ENCODE assay signal across 8 cellular contexts in genomic region chr13:113647351-113648217, GRCh38. TPM values are rescaled to one million over a fixed set of nuclear protein-coding genes. Genes with fewer than 3 reads are reported as not detected.
DNase-seq lines count a peak whose midpoint lies in the region; ATAC-seq and TF ChIP-seq lines count a peak whose summit lies in the region.

No MANE protein-coding gene starts in this region.

- DNase-seq in CD1c-positive myeloid dendritic cell (ENCODE audit: extremely low spot score) (peak; percentile 28), NCI-H1694 (lab: John Stamatoyannopoulos, UW) (peak; percentile 83), amygdala (lab: John Stamatoyannopoulos, UW) (peak in 55 of 56 donors; percentile 31 to 95 (median 81)), right atrium auricular region (ENCODE audit: low spot score) (peak; percentile 87)
- no peak for DNase-seq in stimulated activated effector memory CD8-positive, alpha-beta T cell treated with anti-CD3 and anti-CD28 coated beads, Interleukin-12 subunit alpha, Interleukin-12 subunit beta, amount 100 ng/mL, for 72 hours (ENCODE audit: low spot score in 2 of 2)
- DNase-seq in central memory CD4-positive, alpha-beta T cell: no peak

- TF ChIP-seq CTCF in right atrium auricular region (IDR thresholded peaks at IDR 0.05): no peak

- no peak overlapping the region for H3K4me3 Mint-ChIP-seq in stimulated activated effector memory CD8-positive, alpha-beta T cell treated with anti-CD3 and anti-CD28 coated beads, Interleukin-12 subunit alpha, Interleukin-12 subunit beta, amount 100 ng/mL, for 72 hours

- H3K36me3 Mint-ChIP-seq in stimulated activated effector memory CD8-positive, alpha-beta T cell treated with anti-CD3 and anti-CD28 coated beads, Interleukin-12 subunit alpha, Interleukin-12 subunit beta, amount 100 ng/mL, for 72 hours: peaks cover 4% of the 10 kb centered on the region

- ATAC-seq in stimulated activated effector memory CD8-positive, alpha-beta T cell treated with anti-CD3 and anti-CD28 coated beads, Interleukin-12 subunit alpha, Interleukin-12 subunit beta, amount 100 ng/mL, for 72 hours: peak; percentile 16
- no peak for ATAC-seq in HG02840 (IDR thresholded peaks at IDR 0.05; ENCODE audit: low FRiP score, unreplicated experiment)
- ATAC-seq in GM18907 (IDR thresholded peaks at IDR 0.05; ENCODE audit: unreplicated experiment): no peak

- H3K27me3 ChIP-seq in right atrium auricular region: no peaks in the 10 kb centered on the region

- H3K36me3 ChIP-seq in right atrium auricular region: no peaks in the 10 kb centered on the region

- H3K27ac ChIP-seq in right atrium auricular region: peak overlapping the region; percentile 44 to 74

- H3K9me3 ChIP-seq in right atrium auricular region: no peaks in the 10 kb centered on the region

- peak overlapping the region; percentile 54 for H3K27ac Mint-ChIP-seq in stimulated activated effector memory CD8-positive, alpha-beta T cell treated with anti-CD3 and anti-CD28 coated beads, Interleukin-12 subunit alpha, Interleukin-12 subunit beta, amount 100 ng/mL, for 72 hours

- H3K4me3 ChIP-seq in right atrium auricular region: no peak overlapping the region

- peaks cover 0 to 13% of the 10 kb centered on the region in 2 donors for H3K4me1 ChIP-seq in right atrium auricular region

- H3K4me1 Mint-ChIP-seq in stimulated activated effector memory CD8-positive, alpha-beta T cell treated with anti-CD3 and anti-CD28 coated beads, Interleukin-12 subunit alpha, Interleukin-12 subunit beta, amount 100 ng/mL, for 72 hours: no peaks in the 10 kb centered on the region

- H3K9me3 Mint-ChIP-seq in stimulated activated effector memory CD8-positive, alpha-beta T cell treated with anti-CD3 and anti-CD28 coated beads, Interleukin-12 subunit alpha, Interleukin-12 subunit beta, amount 100 ng/mL, for 72 hours: no peaks in the 10 kb centered on the region

RNA-seq across cellular contexts. Expression of gene ATP4B, which starts 10.4 kb away (rescaled TPM):
- not detected for total RNA-seq in right atrium auricular region

RNA-seq across cellular contexts. Expression of gene GRK1, which starts 19.4 kb away (rescaled TPM):
- total RNA-seq in right atrium auricular region: not detected

Comparison
In these comparisons a context has a peak if more than half of its experiments do, and no peak if none do; other contexts are left out.
1. DNase-seq: peak in CD1c-positive myeloid dendritic cell (single experiment), NCI-H1694 (single experiment), amygdala (55 of 56) and right atrium auricular region (single experiment); none in stimulated activated effector memory CD8-positive, alpha-beta T cell treated with anti-CD3 and anti-CD28 coated beads, Interleukin-12 subunit alpha, Interleukin-12 subunit beta, amount 100 ng/mL, for 72 hours (0 of 2) and central memory CD4-positive, alpha-beta T cell (single experiment).